12 cellular contexts compared by ENCODE assay signal in the genomic region with DNA sequence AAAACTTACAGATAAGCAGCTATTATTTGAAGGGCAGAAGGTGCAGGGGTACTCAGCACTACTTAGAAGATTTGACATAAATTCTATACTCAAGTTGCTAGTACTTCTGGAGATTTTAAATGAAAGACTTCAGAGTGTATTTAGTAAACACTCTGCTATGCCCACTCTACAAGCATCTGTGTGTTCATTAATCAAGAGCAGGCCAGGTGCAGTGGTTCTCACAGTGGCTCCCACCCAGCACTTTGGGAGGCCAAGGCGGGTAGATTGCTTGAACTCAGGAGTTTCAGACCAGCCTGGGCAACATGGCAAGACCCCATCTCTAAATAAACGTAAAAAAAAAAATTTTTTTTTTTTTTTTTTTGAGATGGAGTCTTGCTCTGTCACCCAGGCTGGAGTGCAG.
"Had no signal": no experiment of that assay in that cellular context is flagged by ENCODE, and none has a peak within 500 bp of the region (broad histone marks: within the 10 kb centered on the region; RNA-seq: fewer than 3 reads in every experiment).

No MANE protein-coding gene starts in this region.

- H3K4me1 ChIP-seq: parathyroid adenoma had no signal

- H2AFZ ChIP-seq: hepatocyte, parathyroid adenoma had no signal

- H3K79me2 ChIP-seq: hepatocyte, parathyroid adenoma had no signal

- H3K36me3 ChIP-seq: uterus had no signal

- DNase-seq: activated effector memory CD4-positive, alpha-beta T cell treated with Interleukin-2 at 50 U/mL for 16 hours; activated T-cell treated with anti-CD3 and anti-CD28 coated beads, Interleukin-2, amount 50 U/mL, for 24 hours; amygdala; brain microvascular endothelial cell; cerebellar nuclear complex; tibial artery; uterus had no signal

- H3K4me3 ChIP-seq: hepatocyte, skin epidermis, tibial artery, uterus had no signal

- H3K9me3 ChIP-seq: tibial artery, uterus had no signal

- H3K9ac ChIP-seq: parathyroid adenoma had no signal

- H3K27me3 ChIP-seq: brain microvascular endothelial cell, hepatocyte, tibial artery, uterus had no signal

- ATAC-seq: activated CD4-positive, CD25-positive, alpha-beta regulatory T cell treated with anti-CD3 and anti-CD28 coated beads, Interleukin-2, amount 50 U/mL, for 24 hours; activated naive CD4-positive, alpha-beta T cell treated with anti-CD3 and anti-CD28 coated beads, Interleukin-2, amount 50 U/mL, for 72 hours had no signal

- H3K27ac ChIP-seq: brain microvascular endothelial cell, hepatocyte, parathyroid adenoma had no signal

- H3K4me2 ChIP-seq: hepatocyte had no signal
